Comparison of ENCODE assay signal across 8 cellular contexts in genomic region chr3:9395570-9396300, GRCh38. TPM values are rescaled to one million over a fixed set of nuclear protein-coding genes. Genes with fewer than 3 reads are reported as not detected.
DNase-seq lines count a peak whose midpoint lies in the region; ATAC-seq and TF ChIP-seq lines count a peak whose summit lies in the region.

No MANE protein-coding gene starts in this region.

- POLR2A ChIA-PET in activated CD4-positive, alpha-beta T cell treated with anti-CD3 and anti-CD28 coated beads, Interleukin-2, amount 10 ng/mL, durations not matched to agents 7 days and 5 days (lab: Charles Lee) = interaction anchor here (2.7 kb wide), 1 partner anchor 33 kb away, joined by 29 read pairs; the partner anchor contains the start of gene THUMPD3

- intact Hi-C loops in thyroid gland (cut with DNase I) = no loop called here
- intact Hi-C loops in sciatic nerve (cut with DNase I) = no loop called here

- no peak for DNase-seq in activated CD4-positive, alpha-beta T cell treated with anti-CD3 and anti-CD28 coated beads, Interleukin-2, amount 10 ng/mL, durations not matched to agents 7 days and 5 days
- DNase-seq in activated CD4-positive, alpha-beta T cell treated with anti-CD3 and anti-CD28 coated beads, Interleukin-2, amount 50 U/mL, for 48 hours = no peak
- peak; percentile 11 for DNase-seq in left kidney (ENCODE audit: low read depth, low spot score)
- DNase-seq in thyroid gland = no peak
- DNase-seq in sciatic nerve (ENCODE audit: low spot score) = no peak

- ATAC-seq in sciatic nerve = no peak
- ATAC-seq in HG03432 (IDR thresholded peaks at IDR 0.05; ENCODE audit: unreplicated experiment) = no peak
- no peak for ATAC-seq in GM18867 (IDR thresholded peaks at IDR 0.05; ENCODE audit: unreplicated experiment)

- no peaks in the 10 kb centered on the region for H3K27me3 Mint-ChIP-seq in activated CD4-positive, alpha-beta T cell treated with anti-CD3 and anti-CD28 coated beads, Interleukin-2, amount 10 ng/mL, durations not matched to agents 7 days and 5 days

- 10% methylated on average over 15 of the region's 15 CpGs for WGBS in thyroid gland, 2 donors

- H3K4me3 Mint-ChIP-seq in activated CD4-positive, alpha-beta T cell treated with anti-CD3 and anti-CD28 coated beads, Interleukin-2, amount 10 ng/mL, durations not matched to agents 7 days and 5 days = peak overlapping the region; percentile 92

- CTCF ChIA-PET in activated CD4-positive, alpha-beta T cell treated with anti-CD3 and anti-CD28 coated beads, Interleukin-2, amount 10 ng/mL, durations not matched to agents 7 days and 5 days (lab: Charles Lee) = interaction anchor here (0.8 to 2.0 kb wide), 6 partner anchors 8 to 41 kb away, joined by 3 to 6 read pairs (median 4); partner anchors contain the start of gene THUMPD3

- no peaks in the 10 kb centered on the region for H3K9me3 Mint-ChIP-seq in activated CD4-positive, alpha-beta T cell treated with anti-CD3 and anti-CD28 coated beads, Interleukin-2, amount 10 ng/mL, durations not matched to agents 7 days and 5 days

- peaks cover 7 to 13% of the 10 kb centered on the region in 2 donors for H3K36me3 ChIP-seq in thyroid gland

- peaks cover 63% of the 10 kb centered on the region for H3K4me1 Mint-ChIP-seq in activated CD4-positive, alpha-beta T cell treated with anti-CD3 and anti-CD28 coated beads, Interleukin-2, amount 10 ng/mL, durations not matched to agents 7 days and 5 days

- no peak for TF ChIP-seq CTCF in thyroid gland (IDR thresholded peaks at IDR 0.05)

- TF ChIP-seq POLR2A in thyroid gland (IDR thresholded peaks at IDR 0.05) = no peak

- peak overlapping the region; percentile 94 for H3K27ac Mint-ChIP-seq in activated CD4-positive, alpha-beta T cell treated with anti-CD3 and anti-CD28 coated beads, Interleukin-2, amount 10 ng/mL, durations not matched to agents 7 days and 5 days

- peaks cover 32 to 35% of the 10 kb centered on the region in 2 donors for H3K4me1 ChIP-seq in thyroid gland

- H3K27me3 ChIP-seq in thyroid gland = no peaks in the 10 kb centered on the region

- peak overlapping the region; percentile 41 to 79 (median 57) for H3K4me3 ChIP-seq in thyroid gland (replicated peaks in 1 of 3)

- H3K36me3 Mint-ChIP-seq in activated CD4-positive, alpha-beta T cell treated with anti-CD3 and anti-CD28 coated beads, Interleukin-2, amount 10 ng/mL, durations not matched to agents 7 days and 5 days (ENCODE audit: low read depth) = peaks cover 54% of the 10 kb centered on the region

- no peaks in the 10 kb centered on the region for H3K9me3 ChIP-seq in thyroid gland

- peak overlapping the region; percentile 99 for H3K27ac ChIP-seq in angular gyrus (ENCODE audit: low read depth, low read length)
- peak overlapping the region; percentile 96 to 99 (median 98) for H3K27ac ChIP-seq in thyroid gland

RNA-seq across cellular contexts. Expression of gene SETD5, which starts 1.7 kb away (rescaled TPM):
- 100 to 1,000 TPM; 111 to 129 TPM for total RNA-seq in activated CD4-positive, alpha-beta T cell treated with anti-CD3 and anti-CD28 coated beads, Interleukin-2, amount 10 ng/mL, durations not matched to agents 7 days and 5 days
- total RNA-seq in thyroid gland (100 to 1,000 TPM in 3 of 4 donors, 10 to 100 TPM in 1; 84.0 to 158 (median 114) TPM), sciatic nerve (162 TPM)

RNA-seq across cellular contexts. Expression of gene THUMPD3, which starts 32.9 kb away (rescaled TPM):
- total RNA-seq in activated CD4-positive, alpha-beta T cell treated with anti-CD3 and anti-CD28 coated beads, Interleukin-2, amount 10 ng/mL, durations not matched to agents 7 days and 5 days = 10 to 100 TPM; 46.6 to 48.0 TPM
- total RNA-seq in thyroid gland (10 to 100 TPM; 31.8 to 42.3 (median 34.5) TPM), sciatic nerve (32.2 TPM)
